1 cellular context compared by ENCODE assay signal in the genomic region with DNA sequence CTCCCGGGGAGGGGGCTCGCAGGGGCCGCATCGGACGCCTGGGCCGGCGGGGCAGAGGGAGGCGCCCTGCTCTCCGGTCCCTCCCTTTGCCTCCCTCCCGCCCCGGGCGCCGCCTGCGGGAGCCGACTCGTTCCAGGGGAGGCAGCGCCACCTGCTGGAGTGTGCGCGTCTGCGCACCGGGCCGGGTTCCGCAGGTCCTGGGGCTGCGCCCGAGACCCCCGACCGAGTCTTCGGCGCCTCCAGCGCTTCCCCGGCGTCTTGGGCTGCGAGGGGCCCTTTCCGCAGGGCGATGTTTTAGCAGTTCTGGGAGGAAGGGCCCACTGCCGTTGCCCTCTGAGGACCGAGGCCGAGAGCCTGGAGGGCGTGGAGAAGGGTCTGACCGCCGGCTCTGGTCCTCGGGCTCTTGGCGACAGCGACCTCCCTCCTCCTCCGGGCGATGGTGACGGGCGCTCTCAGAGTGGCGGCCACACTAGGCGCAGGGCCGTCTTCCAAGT.
TF ChIP-seq lines count a peak whose summit lies in the region.

No MANE protein-coding gene starts in this region.

TF ChIP-seq in GM12878, 131 proteins besides CTCF, POLR2A, EP300 and RAD21 (continued from another document):
- TF ChIP-seq SP1 (IDR thresholded peaks at IDR 0.05; ENCODE audit: low read depth, low read length) (peak; percentile 14), BCL11A (IDR thresholded peaks at IDR 0.05; ENCODE audit: low read depth, low read length) (no peak), TARDBP (IDR thresholded peaks at IDR 0.05; ENCODE audit: borderline replicate concordance) (no peak), RB1 (IDR thresholded peaks at IDR 0.05; ENCODE audit: borderline replicate concordance) (peak; percentile 74; the same call in 1 of the 2 replicates), SIN3A (IDR thresholded peaks at IDR 0.05; ENCODE audit: low read depth, low read length) (no peak), RCOR1 (conservative IDR thresholded peaks at IDR 0.05; ENCODE audit: low read depth, low read length) (no peak), POLR2AphosphoS2 (IDR thresholded peaks at IDR 0.05; ENCODE audit: low read depth, low read length) (no peak), BACH1 (IDR thresholded peaks at IDR 0.05; ENCODE audit: borderline replicate concordance) (peak; percentile 40; the same call in 1 of the 2 replicates), SUZ12 (IDR thresholded peaks at IDR 0.05; ENCODE audit: unreplicated experiment) (no peak), NRF1 (conservative IDR thresholded peaks at IDR 0.05; ENCODE audit: low read depth, low read length) (no peak), EGR1 (IDR thresholded peaks at IDR 0.05; ENCODE audit: borderline replicate concordance in 1 of 2, low read depth in 2 of 2, low read length in 2 of 2) (no peak), GATAD2B (conservative IDR thresholded peaks at IDR 0.05; ENCODE audit: low read depth) (0 out of 2 replicates have a peak, but pooled peaks have one; percentile 52), SMAD1 (IDR thresholded peaks at IDR 0.05; ENCODE audit: low read depth, partially characterized antibody) (no peak), CHD2 (IDR thresholded peaks at IDR 0.05; ENCODE audit: borderline replicate concordance, low read depth, low read length) (no peak), ZNF384 (IDR thresholded peaks at IDR 0.05; ENCODE audit: borderline replicate concordance, low read depth, low read length) (no peak), MEF2B (IDR thresholded peaks at IDR 0.05; ENCODE audit: partially characterized antibody, poor library complexity, severe bottlenecking) (peak; percentile 30), ZBED1 (IDR thresholded peaks at IDR 0.05; ENCODE audit: borderline replicate concordance) (no peak)
- TF ChIP-seq, protein P1, sequence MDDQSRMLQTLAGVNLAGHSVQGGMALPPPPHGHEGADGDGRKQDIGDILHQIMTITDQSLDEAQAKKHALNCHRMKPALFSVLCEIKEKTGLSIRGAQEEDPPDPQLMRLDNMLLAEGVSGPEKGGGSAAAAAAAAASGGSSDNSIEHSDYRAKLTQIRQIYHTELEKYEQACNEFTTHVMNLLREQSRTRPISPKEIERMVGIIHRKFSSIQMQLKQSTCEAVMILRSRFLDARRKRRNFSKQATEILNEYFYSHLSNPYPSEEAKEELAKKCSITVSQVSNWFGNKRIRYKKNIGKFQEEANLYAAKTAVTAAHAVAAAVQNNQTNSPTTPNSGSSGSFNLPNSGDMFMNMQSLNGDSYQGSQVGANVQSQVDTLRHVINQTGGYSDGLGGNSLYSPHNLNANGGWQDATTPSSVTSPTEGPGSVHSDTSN (IDR thresholded peaks at IDR 0.05; ENCODE audit: insufficient replicate concordance, low read depth, low read length), result no peak
- TF ChIP-seq, protein P2, sequence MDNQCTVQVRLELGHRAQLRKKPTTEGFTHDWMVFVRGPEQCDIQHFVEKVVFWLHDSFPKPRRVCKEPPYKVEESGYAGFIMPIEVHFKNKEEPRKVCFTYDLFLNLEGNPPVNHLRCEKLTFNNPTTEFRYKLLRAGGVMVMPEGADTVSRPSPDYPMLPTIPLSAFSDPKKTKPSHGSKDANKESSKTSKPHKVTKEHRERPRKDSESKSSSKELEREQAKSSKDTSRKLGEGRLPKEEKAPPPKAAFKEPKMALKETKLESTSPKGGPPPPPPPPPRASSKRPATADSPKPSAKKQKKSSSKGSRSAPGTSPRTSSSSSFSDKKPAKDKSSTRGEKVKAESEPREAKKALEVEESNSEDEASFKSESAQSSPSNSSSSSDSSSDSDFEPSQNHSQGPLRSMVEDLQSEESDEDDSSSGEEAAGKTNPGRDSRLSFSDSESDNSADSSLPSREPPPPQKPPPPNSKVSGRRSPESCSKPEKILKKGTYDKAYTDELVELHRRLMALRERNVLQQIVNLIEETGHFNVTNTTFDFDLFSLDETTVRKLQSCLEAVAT (IDR thresholded peaks at IDR 0.05), result no peak
- TF ChIP-seq, protein P3, sequence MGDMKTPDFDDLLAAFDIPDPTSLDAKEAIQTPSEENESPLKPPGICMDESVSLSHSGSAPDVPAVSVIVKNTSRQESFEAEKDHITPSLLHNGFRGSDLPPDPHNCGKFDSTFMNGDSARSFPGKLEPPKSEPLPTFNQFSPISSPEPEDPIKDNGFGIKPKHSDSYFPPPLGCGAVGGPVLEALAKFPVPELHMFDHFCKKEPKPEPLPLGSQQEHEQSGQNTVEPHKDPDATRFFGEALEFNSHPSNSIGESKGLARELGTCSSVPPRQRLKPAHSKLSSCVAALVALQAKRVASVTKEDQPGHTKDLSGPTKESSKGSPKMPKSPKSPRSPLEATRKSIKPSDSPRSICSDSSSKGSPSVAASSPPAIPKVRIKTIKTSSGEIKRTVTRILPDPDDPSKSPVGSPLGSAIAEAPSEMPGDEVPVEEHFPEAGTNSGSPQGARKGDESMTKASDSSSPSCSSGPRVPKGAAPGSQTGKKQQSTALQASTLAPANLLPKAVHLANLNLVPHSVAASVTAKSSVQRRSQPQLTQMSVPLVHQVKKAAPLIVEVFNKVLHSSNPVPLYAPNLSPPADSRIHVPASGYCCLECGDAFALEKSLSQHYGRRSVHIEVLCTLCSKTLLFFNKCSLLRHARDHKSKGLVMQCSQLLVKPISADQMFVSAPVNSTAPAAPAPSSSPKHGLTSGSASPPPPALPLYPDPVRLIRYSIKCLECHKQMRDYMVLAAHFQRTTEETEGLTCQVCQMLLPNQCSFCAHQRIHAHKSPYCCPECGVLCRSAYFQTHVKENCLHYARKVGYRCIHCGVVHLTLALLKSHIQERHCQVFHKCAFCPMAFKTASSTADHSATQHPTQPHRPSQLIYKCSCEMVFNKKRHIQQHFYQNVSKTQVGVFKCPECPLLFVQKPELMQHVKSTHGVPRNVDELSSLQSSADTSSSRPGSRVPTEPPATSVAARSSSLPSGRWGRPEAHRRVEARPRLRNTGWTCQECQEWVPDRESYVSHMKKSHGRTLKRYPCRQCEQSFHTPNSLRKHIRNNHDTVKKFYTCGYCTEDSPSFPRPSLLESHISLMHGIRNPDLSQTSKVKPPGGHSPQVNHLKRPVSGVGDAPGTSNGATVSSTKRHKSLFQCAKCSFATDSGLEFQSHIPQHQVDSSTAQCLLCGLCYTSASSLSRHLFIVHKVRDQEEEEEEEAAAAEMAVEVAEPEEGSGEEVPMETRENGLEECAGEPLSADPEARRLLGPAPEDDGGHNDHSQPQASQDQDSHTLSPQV (IDR thresholded peaks at IDR 0.05), result peak; percentile 82; the same call in 1 of the 2 replicates
- TF ChIP-seq, protein P4, sequence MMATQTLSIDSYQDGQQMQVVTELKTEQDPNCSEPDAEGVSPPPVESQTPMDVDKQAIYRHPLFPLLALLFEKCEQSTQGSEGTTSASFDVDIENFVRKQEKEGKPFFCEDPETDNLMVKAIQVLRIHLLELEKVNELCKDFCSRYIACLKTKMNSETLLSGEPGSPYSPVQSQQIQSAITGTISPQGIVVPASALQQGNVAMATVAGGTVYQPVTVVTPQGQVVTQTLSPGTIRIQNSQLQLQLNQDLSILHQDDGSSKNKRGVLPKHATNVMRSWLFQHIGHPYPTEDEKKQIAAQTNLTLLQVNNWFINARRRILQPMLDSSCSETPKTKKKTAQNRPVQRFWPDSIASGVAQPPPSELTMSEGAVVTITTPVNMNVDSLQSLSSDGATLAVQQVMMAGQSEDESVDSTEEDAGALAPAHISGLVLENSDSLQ (IDR thresholded peaks at IDR 0.05), result no peak
